Comparison of ENCODE assay signal across 9 cellular contexts in genomic region chr2:36561223-36561944, GRCh38. TPM values are rescaled to one million over a fixed set of nuclear protein-coding genes. Genes with fewer than 3 reads are reported as not detected.
DNase-seq lines count a peak whose midpoint lies in the region; ATAC-seq and TF ChIP-seq lines count a peak whose summit lies in the region.
"Had no signal": no experiment of that assay in that cellular context is flagged by ENCODE, and none has a peak within 500 bp of the region (broad histone marks: within the 10 kb centered on the region; RNA-seq: fewer than 3 reads in every experiment).

No MANE protein-coding gene starts in this region.

- H3K4me3 ChIP-seq in heart left ventricle (no peak overlapping the region), uterus (no peak overlapping the region)

- peaks cover 45% of the 10 kb centered on the region for H3K4me1 Mint-ChIP-seq in MCF 10A (ENCODE audit: insufficient read depth, unreplicated experiment)

- H3K27me3 ChIP-seq in heart left ventricle (no peaks in the 10 kb centered on the region), uterus (no peaks in the 10 kb centered on the region)

- H3K4me3 Mint-ChIP-seq in MCF 10A (ENCODE audit: unreplicated experiment) = peak overlapping the region; percentile 46

- H3K27ac ChIP-seq in heart left ventricle (peak overlapping the region in 11 of 12 donors; percentile 34 to 76 (median 56)), uterus (peak overlapping the region; percentile 48 to 67)

- H3K27me3 Mint-ChIP-seq in MCF 10A (ENCODE audit: insufficient read depth, unreplicated experiment) = no peaks in the 10 kb centered on the region

- ATAC-seq in heart left ventricle (peak in 3 of 4 donors; percentile 72 to 90 (median 82)), Right ventricle myocardium inferior (no peak), HG03025 (IDR thresholded peaks at IDR 0.05; ENCODE audit: low FRiP score, unreplicated experiment) (no peak)

- DNase-seq in heart left ventricle (peak in 2 of 5 donors; percentile 34 to 35), Right ventricle myocardium inferior (ENCODE audit: missing footprints) (no peak), MCF 10A (ENCODE audit: unreplicated experiment) (peak; percentile 83), kidney glomerular epithelial cell (lab: John Stamatoyannopoulos, UW) (peak; percentile 91), uterus (peak in 1 of 2 donors; percentile 29), nucleus accumbens (lab: John Stamatoyannopoulos, UW) (no peak)
- DNase-seq in stimulated activated CD4-positive, alpha-beta T cell treated with anti-CD3 and anti-CD28 coated beads, Interleukin-2, amount 100 ng/mL, for 24 hours = no peak
- DNase-seq: stimulated activated CD4-positive, alpha-beta T cell treated with anti-CD3 and anti-CD28 coated beads, Interleukin-4, amount 100 ng/mL, for 24 hours had no signal

- TF ChIP-seq POLR2A in heart left ventricle (IDR thresholded peaks at IDR 0.05) (no peak), uterus (IDR thresholded peaks at IDR 0.05) (no peak)

- POLR2A ChIA-PET in MCF 10A (lab: Yijun Ruan, JAX) = interaction anchor here (0.6 to 2.7 kb wide), 9 partner anchors 12 to 206 kb away, joined by 3 to 12 read pairs (median 4); partner anchors contain the start of genes CRIM1 and FEZ2

- peaks cover 0 to 47% (median 9%) of the 10 kb centered on the region in 12 donors for H3K4me1 ChIP-seq in heart left ventricle
- H3K4me1 ChIP-seq in uterus = no peaks in the 10 kb centered on the region

- BruUV-seq in MCF 10A (replicated peaks; lab: Mats Ljungman, UMichigan) = TSS peak; percentile 29

- CTCF ChIA-PET in MCF 10A (lab: Yijun Ruan, JAX) = interaction anchor here (0.6 to 2.9 kb wide), 7 partner anchors 8 to 351 kb away, joined by 3 to 12 read pairs (median 3); no protein-coding TSS in a partner anchor

- 67 to 72% (median 70%) methylated on average over 8 of the region's 8 CpGs for WGBS in heart left ventricle, 4 donors

- H3K27ac Mint-ChIP-seq in MCF 10A (ENCODE audit: low read depth, unreplicated experiment) = peak overlapping the region; percentile 98

- no peaks in the 10 kb centered on the region for H3K9me3 ChIP-seq in heart left ventricle
- no peaks in the 10 kb centered on the region for H3K9me3 ChIP-seq in uterus

- peaks cover 5% of the 10 kb centered on the region for H3K9me3 Mint-ChIP-seq in MCF 10A (ENCODE audit: unreplicated experiment)

- intact Hi-C loops in heart left ventricle (cut with DNase I) (no loop called here), Right ventricle myocardium inferior (cut with DNase I) (no loop called here), MCF 10A (cut with micrococcal nuclease) (no loop called here), uterus (cut with DNase I; ENCODE audit: low total_unique reads) (no loop called here)

- peaks cover 35% of the 10 kb centered on the region for H3K36me3 Mint-ChIP-seq in MCF 10A (ENCODE audit: insufficient read depth, unreplicated experiment)

- H3K36me3 ChIP-seq in heart left ventricle = peaks cover 0 to 31% (median 5%) of the 10 kb centered on the region in 9 donors
- no peaks in the 10 kb centered on the region for H3K36me3 ChIP-seq in uterus

- TF ChIP-seq CTCF in heart left ventricle (IDR thresholded peaks at IDR 0.05) (no peak), MCF 10A (IDR thresholded peaks at IDR 0.05; ENCODE audit: unreplicated experiment) (no peak), uterus (IDR thresholded peaks at IDR 0.05) (no peak)

RNA-seq across cellular contexts. Expression of gene FEZ2, which starts 36.6 kb away (rescaled TPM):
- total RNA-seq in heart left ventricle (10 to 100 TPM; 39.4 to 55.4 (median 50.2) TPM), Right ventricle myocardium inferior (36.0 TPM), MCF 10A (2022) (31.9 and 43.4 TPM in 2 replicates), uterus (10 to 100 TPM; 27.9 to 66.6 (median 39.7) TPM)
- 10 to 100 TPM; 26.5 to 29.8 TPM for polyA plus RNA-seq in heart left ventricle

Comparison
In these comparisons a context has a peak if more than half of its experiments do, and no peak if none do; other contexts are left out.
1. ATAC-seq: peak in heart left ventricle (3 of 4); none in Right ventricle myocardium inferior (single experiment) and HG03025 (single experiment).
2. DNase-seq: peak in MCF 10A (single experiment) and kidney glomerular epithelial cell (single experiment); none in Right ventricle myocardium inferior (single experiment), stimulated activated CD4-positive, alpha-beta T cell treated with anti-CD3 and anti-CD28 coated beads, Interleukin-2, amount 100 ng/mL, for 24 hours (0 of 2) and nucleus accumbens (0 of 56).